Comparison of ENCODE assay signal across 1 cellular context in genomic region chr17:37488009-37488604, GRCh38.
A peak's percentile ranks its signal among the peaks of the same experiment; 100 is the strongest.
TF ChIP-seq lines count a peak whose summit lies in the region.

No MANE protein-coding gene starts in this region.

TF ChIP-seq in HEK293, 187 proteins besides CTCF, POLR2A, EP300 and RAD21 (continued from another document and continues in another):
- no peak for TF ChIP-seq ZNF362 (tag by site-specific recombination; IDR thresholded peaks at IDR 0.05)
- peak; percentile 88; the same call in 1 of the 2 replicates for TF ChIP-seq ZNF24 (tag by site-specific recombination; IDR thresholded peaks at IDR 0.05)
- TF ChIP-seq PATZ1 (tag by site-specific recombination; IDR thresholded peaks at IDR 0.05), result peak; percentile 87
- 0 out of 2 replicates have a peak, but pooled peaks have one; percentile 44 for TF ChIP-seq ZBTB48 (tag by site-specific recombination; IDR thresholded peaks at IDR 0.05)
- TF ChIP-seq KLF16 (tag by site-specific recombination; IDR thresholded peaks at IDR 0.05), result 0 out of 2 replicates have a peak, but pooled peaks have one; percentile 32
- TF ChIP-seq, protein P1, sequence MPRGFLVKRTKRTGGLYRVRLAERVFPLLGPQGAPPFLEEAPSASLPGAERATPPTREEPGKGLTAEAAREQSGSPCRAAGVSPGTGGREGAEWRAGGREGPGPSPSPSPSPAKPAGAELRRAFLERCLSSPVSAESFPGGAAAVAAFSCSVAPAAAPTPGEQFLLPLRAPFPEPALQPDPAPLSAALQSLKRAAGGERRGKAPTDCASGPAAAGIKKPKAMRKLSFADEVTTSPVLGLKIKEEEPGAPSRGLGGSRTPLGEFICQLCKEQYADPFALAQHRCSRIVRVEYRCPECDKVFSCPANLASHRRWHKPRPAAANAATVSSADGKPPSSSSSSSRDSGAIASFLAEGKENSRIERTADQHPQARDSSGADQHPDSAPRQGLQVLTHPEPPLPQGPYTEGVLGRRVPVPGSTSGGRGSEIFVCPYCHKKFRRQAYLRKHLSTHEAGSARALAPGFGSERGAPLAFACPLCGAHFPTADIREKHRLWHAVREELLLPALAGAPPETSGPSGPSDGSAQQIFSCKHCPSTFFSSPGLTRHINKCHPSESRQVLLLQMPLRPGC (tag by site-specific recombination; IDR thresholded peaks at IDR 0.05), result peak; percentile 99
- no peak for TF ChIP-seq KLF7 (tag by site-specific recombination; IDR thresholded peaks at IDR 0.05; ENCODE audit: borderline replicate concordance)
- no peak for TF ChIP-seq ZSCAN18 (tag by site-specific recombination; IDR thresholded peaks at IDR 0.05)
- peak; percentile 83; the same call in 1 of the 2 replicates for TF ChIP-seq ZBTB1 (tag by site-specific recombination; IDR thresholded peaks at IDR 0.05)
- TF ChIP-seq GLI2 (tag by site-specific recombination; IDR thresholded peaks at IDR 0.05; ENCODE audit: borderline replicate concordance, low read depth), result peak; percentile 24; the same call in 1 of the 2 replicates
- no peak for TF ChIP-seq ZNF302 (tag by site-specific recombination; IDR thresholded peaks at IDR 0.05; ENCODE audit: low read depth)
- TF ChIP-seq ZNF426 (tag by site-specific recombination; IDR thresholded peaks at IDR 0.05), result no peak
- TF ChIP-seq BCL11A (tag by site-specific recombination; IDR thresholded peaks at IDR 0.05; ENCODE audit: low read depth), result peak; percentile 78; the same call in 1 of the 2 replicates
- peak; percentile 13 for TF ChIP-seq SP2 (tag by site-specific recombination; IDR thresholded peaks at IDR 0.05)
- TF ChIP-seq KLF10 (tag by site-specific recombination; IDR thresholded peaks at IDR 0.05), result peak; percentile 82
- no peak for TF ChIP-seq ZNF555 (tag by site-specific recombination; conservative IDR thresholded peaks at IDR 0.05)
- TF ChIP-seq, protein P2, sequence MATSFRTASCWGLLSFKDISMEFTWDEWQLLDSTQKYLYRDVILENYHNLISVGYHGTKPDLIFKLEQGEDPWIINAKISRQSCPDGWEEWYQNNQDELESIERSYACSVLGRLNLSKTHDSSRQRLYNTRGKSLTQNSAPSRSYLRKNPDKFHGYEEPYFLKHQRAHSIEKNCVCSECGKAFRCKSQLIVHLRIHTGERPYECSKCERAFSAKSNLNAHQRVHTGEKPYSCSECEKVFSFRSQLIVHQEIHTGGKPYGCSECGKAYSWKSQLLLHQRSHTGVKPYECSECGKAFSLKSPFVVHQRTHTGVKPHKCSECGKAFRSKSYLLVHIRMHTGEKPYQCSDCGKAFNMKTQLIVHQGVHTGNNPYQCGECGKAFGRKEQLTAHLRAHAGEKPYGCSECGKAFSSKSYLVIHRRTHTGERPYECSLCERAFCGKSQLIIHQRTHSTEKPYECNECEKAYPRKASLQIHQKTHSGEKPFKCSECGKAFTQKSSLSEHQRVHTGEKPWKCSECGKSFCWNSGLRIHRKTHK (tag by site-specific recombination; IDR thresholded peaks at IDR 0.05), result no peak
- TF ChIP-seq AEBP2 (tag by site-specific recombination; IDR thresholded peaks at IDR 0.05; ENCODE audit: borderline replicate concordance), result no peak
- TF ChIP-seq, protein P3, sequence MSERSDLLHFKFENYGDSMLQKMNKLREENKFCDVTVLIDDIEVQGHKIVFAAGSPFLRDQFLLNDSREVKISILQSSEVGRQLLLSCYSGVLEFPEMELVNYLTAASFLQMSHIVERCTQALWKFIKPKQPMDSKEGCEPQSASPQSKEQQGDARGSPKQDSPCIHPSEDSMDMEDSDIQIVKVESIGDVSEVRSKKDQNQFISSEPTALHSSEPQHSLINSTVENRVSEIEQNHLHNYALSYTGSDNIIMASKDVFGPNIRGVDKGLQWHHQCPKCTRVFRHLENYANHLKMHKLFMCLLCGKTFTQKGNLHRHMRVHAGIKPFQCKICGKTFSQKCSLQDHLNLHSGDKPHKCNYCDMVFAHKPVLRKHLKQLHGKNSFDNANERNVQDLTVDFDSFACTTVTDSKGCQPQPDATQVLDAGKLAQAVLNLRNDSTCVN (tag by site-specific recombination; optimal IDR thresholded peaks at IDR 0.05), result no peak
- peak; percentile 97 for TF ChIP-seq ZEB2 (tag by site-specific recombination; IDR thresholded peaks at IDR 0.05)
- no peak for TF ChIP-seq SALL2 (tag by site-specific recombination; IDR thresholded peaks at IDR 0.05; ENCODE audit: borderline replicate concordance)
- no peak; the same call in 1 of the 2 replicates for TF ChIP-seq ZNF394 (tag by site-specific recombination; IDR thresholded peaks at IDR 0.05; ENCODE audit: borderline replicate concordance)
- TF ChIP-seq ZNF843 (tag by site-specific recombination; IDR thresholded peaks at IDR 0.05), result peak; percentile 81
- peak; percentile 88 for TF ChIP-seq KLF8 (tag by site-specific recombination; IDR thresholded peaks at IDR 0.05)
- peak; percentile 91 for TF ChIP-seq PRDM10 (tag by site-specific recombination; IDR thresholded peaks at IDR 0.05)
- TF ChIP-seq, protein P4, sequence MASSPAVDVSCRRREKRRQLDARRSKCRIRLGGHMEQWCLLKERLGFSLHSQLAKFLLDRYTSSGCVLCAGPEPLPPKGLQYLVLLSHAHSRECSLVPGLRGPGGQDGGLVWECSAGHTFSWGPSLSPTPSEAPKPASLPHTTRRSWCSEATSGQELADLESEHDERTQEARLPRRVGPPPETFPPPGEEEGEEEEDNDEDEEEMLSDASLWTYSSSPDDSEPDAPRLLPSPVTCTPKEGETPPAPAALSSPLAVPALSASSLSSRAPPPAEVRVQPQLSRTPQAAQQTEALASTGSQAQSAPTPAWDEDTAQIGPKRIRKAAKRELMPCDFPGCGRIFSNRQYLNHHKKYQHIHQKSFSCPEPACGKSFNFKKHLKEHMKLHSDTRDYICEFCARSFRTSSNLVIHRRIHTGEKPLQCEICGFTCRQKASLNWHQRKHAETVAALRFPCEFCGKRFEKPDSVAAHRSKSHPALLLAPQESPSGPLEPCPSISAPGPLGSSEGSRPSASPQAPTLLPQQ (tag by site-specific recombination; IDR thresholded peaks at IDR 0.05), result peak; percentile 48
- TF ChIP-seq GLIS1 (tag by site-specific recombination; IDR thresholded peaks at IDR 0.05), result peak; percentile 87
- peak; percentile 54; the same call in 1 of the 2 replicates for TF ChIP-seq ZNF518A (tag by site-specific recombination; conservative IDR thresholded peaks at IDR 0.05; ENCODE audit: low read depth)
